10 cellular contexts compared by ENCODE assay signal in the genomic region with DNA sequence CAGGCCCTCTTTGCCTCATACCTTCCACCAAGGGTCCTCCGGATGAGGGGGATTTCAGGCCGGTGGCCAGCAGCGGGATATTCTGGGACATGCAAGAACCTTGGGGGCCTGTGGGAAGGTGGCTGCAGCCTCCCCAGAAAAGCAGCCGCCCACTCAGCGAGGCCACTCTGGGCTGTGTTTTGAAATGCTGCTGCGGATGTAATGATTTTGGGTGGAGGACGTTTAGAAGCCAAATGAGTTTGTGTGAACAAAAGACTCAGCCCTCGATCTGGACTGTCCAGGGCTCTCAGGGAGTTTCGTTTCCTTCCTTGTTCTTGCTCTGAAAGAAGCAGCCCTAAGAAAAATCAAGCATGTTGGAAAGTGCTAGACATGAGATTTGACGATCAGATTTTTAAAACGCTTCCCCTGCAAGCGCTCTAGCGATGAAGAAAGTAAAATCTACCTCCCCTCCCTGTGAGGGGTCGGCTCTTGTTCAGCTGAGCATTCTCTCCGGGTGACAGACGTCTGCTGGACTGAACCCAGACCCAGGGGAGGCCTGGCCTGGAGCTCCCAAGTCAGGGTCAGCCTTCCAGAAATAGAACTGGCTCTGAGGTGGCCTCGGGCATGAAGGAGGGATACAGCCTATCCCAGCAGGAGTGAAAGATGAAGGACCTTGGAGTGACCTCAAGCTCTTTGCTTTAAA. TPM values are rescaled to one million over a fixed set of nuclear protein-coding genes. Genes with fewer than 3 reads are reported as not detected.
A peak's percentile ranks its signal among the peaks of the same experiment; 100 is the strongest.
DNase-seq lines count a peak whose midpoint lies in the region; TF ChIP-seq lines count a peak whose summit lies in the region.
"Had no signal": no experiment of that assay in that cellular context is flagged by ENCODE, and none has a peak within 500 bp of the region (broad histone marks: within the 10 kb centered on the region; RNA-seq: fewer than 3 reads in every experiment).

No MANE protein-coding gene starts in this region.

- peak; percentile 77 for DNase-seq in RPMI7951 (ENCODE audit: low read depth)
- DNase-seq in fibroblast of mammary gland (ENCODE audit: low read depth), result peak; percentile 64
- no peak for DNase-seq in CD4-positive, alpha-beta memory T cell
- DNase-seq in SJCRH30, result no peak
- no peak for DNase-seq in epidermal melanocyte (ENCODE audit: insufficient read length, low spot score)
- no peak for DNase-seq in NCI-H2029 (lab: John Stamatoyannopoulos, UW)
- DNase-seq: DMS53; stimulated activated CD4-positive, alpha-beta T cell treated with anti-CD3 and anti-CD28 coated beads, Interleukin-2, amount 100 ng/mL, for 48 hours had no signal

- H3K27me3 ChIP-seq in muscle layer of colon (ENCODE audit: control insufficient read depth in 1 of 2, insufficient read depth in 2 of 2, low read length in 2 of 2), result no peaks in the 10 kb centered on the region
- H3K27me3 ChIP-seq in CD4-positive, alpha-beta memory T cell (ENCODE audit: insufficient read depth, low read length), result no peaks in the 10 kb centered on the region
- no peaks in the 10 kb centered on the region for H3K27me3 ChIP-seq in SJCRH30

- H3K36me3 Mint-ChIP-seq in CD4-positive, alpha-beta memory T cell, result peaks cover 13 to 16% of the 10 kb centered on the region in 2 donors

- no peaks in the 10 kb centered on the region for H3K9me3 Mint-ChIP-seq in CD4-positive, alpha-beta memory T cell

- H3K4me3 Mint-ChIP-seq in CD4-positive, alpha-beta memory T cell, result no peak overlapping the region

- POLR2A ChIA-PET in CD4-positive, alpha-beta memory T cell (lab: Charles Lee; ENCODE audit: partially characterized antibody), result no interaction called here

- H3K27me3 Mint-ChIP-seq in CD4-positive, alpha-beta memory T cell, result no peaks in the 10 kb centered on the region

- TF ChIP-seq CTCF in fibroblast of mammary gland (conservative IDR thresholded peaks at IDR 0.05; ENCODE audit: control insufficient read depth, insufficient read depth, low read depth, low read length), result no peak

- intact Hi-C loops in CD4-positive, alpha-beta memory T cell (cut with micrococcal nuclease), result no loop called here

- no peak overlapping the region for H3K4me3 ChIP-seq in fibroblast of mammary gland (ENCODE audit: control insufficient read depth, low read depth, low read length)
- H3K4me3 ChIP-seq in muscle layer of colon (ENCODE audit: low read depth in 1 of 2, low read length in 2 of 2), result peak overlapping the region in 1 of 2 donors; percentile 42
- H3K4me3 ChIP-seq in CD4-positive, alpha-beta memory T cell (ENCODE audit: low read length in 2 of 2), result no peak overlapping the region
- H3K4me3 ChIP-seq in SJCRH30, result no peak overlapping the region

- H3K9ac ChIP-seq in muscle layer of colon (ENCODE audit: low read length), result peak overlapping the region; percentile 5

- H3K4me1 Mint-ChIP-seq in CD4-positive, alpha-beta memory T cell, result peaks cover 14 to 46% (median 29%) of the 10 kb centered on the region in 4 donors

- H3K4me1 ChIP-seq in muscle layer of colon (ENCODE audit: insufficient read depth, low read length), result peaks cover 75% of the 10 kb centered on the region
- no peaks in the 10 kb centered on the region for H3K4me1 ChIP-seq in CD4-positive, alpha-beta memory T cell (ENCODE audit: insufficient read depth, low read length)
- H3K4me1 ChIP-seq in SJCRH30, result peaks cover 38% of the 10 kb centered on the region

- CTCF ChIA-PET in CD4-positive, alpha-beta memory T cell (lab: Charles Lee; ENCODE audit: partially characterized antibody), result interaction anchor here (0.9 kb wide), 1 partner anchor 10 kb away, joined by 3 read pairs; no protein-coding TSS in a partner anchor

- H3K9me3 ChIP-seq in muscle layer of colon (ENCODE audit: low read length) (no peaks in the 10 kb centered on the region), SJCRH30 (replicated peaks) (no peaks in the 10 kb centered on the region)
- no peaks in the 10 kb centered on the region for H3K9me3 ChIP-seq in CD4-positive, alpha-beta memory T cell (ENCODE audit: control insufficient read depth in 1 of 2, low read length in 2 of 2)

- H3K36me3 ChIP-seq in muscle layer of colon (ENCODE audit: insufficient read depth, low read length) (peaks cover 10% of the 10 kb centered on the region), SJCRH30 (no peaks in the 10 kb centered on the region; the same call in 1 of the 2 replicates)
- H3K36me3 ChIP-seq in CD4-positive, alpha-beta memory T cell (ENCODE audit: insufficient read depth, low read length), result no peaks in the 10 kb centered on the region

- H3K27ac Mint-ChIP-seq in CD4-positive, alpha-beta memory T cell, result no peak overlapping the region

- H3K27ac ChIP-seq in muscle layer of colon (ENCODE audit: low read depth, low read length), result peak overlapping the region; percentile 68
- H3K27ac ChIP-seq in temporal lobe (ENCODE audit: low read depth, low read length), result peak overlapping the region; percentile 41
- no peak overlapping the region for H3K27ac ChIP-seq in CD4-positive, alpha-beta memory T cell (ENCODE audit: low read depth, low read length)
- no peak overlapping the region for H3K27ac ChIP-seq in SJCRH30

RNA-seq across cellular contexts. Expression of a gene that starts 12.9 kb away (rescaled TPM):
- 27.4 and 29.3 TPM in 2 replicates for total RNA-seq in RPMI7951 (2014; rRNA removed; shearing (Covaris generic))
- 15.0 TPM for total RNA-seq in temporal lobe
- total RNA-seq in CD4-positive, alpha-beta memory T cell, result 10 to 100 TPM; 20.2 to 21.7 TPM
- polyA plus RNA-seq in CD4-positive, alpha-beta memory T cell, result 1 to 10 TPM; 1.1 to 4.7 TPM
- total RNA-seq in SJCRH30 (2014; rRNA removed; shearing (Covaris generic)), result 23.3 and 23.9 TPM in 2 replicates

Comparison
In these comparisons a context has a peak if more than half of its experiments do, and no peak if none do; other contexts are left out.
1. DNase-seq: peak in RPMI7951 (single experiment) and fibroblast of mammary gland (single experiment); none in CD4-positive, alpha-beta memory T cell (0 of 5), SJCRH30 (0 of 2), epidermal melanocyte (single experiment) and NCI-H2029 (single experiment).
2. H3K27ac ChIP-seq: peak in muscle layer of colon (single experiment) and temporal lobe (single experiment); none in CD4-positive, alpha-beta memory T cell (single experiment) and SJCRH30 (single experiment).